ENCODE assay signal across 20 cellular contexts in the genomic region with DNA sequence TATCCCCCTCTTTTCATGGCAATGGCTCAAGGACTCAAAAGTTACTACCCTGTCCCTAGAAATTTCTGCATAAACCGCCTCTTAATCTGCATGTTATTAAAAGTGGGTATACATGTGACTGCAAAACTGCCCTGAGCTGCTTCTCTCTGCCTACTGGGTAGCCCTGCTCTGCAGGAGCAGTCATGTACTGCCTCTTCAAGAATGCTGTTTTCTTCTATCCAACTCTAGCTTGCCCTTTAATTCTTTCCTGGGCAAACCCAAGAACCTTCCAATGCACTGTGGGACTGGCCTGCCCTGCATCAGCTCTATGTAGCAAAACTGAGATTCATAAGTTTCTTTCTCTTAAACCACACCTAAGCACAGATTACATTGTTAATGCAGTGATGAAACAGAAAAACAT.
DNase-seq lines count a peak whose midpoint lies in the region; ATAC-seq, FAIRE-seq and TF ChIP-seq lines count a peak whose summit lies in the region.
"Had no signal": no experiment of that assay in that cellular context is flagged by ENCODE, and none has a peak within 500 bp of the region (broad histone marks: within the 10 kb centered on the region; RNA-seq: fewer than 3 reads in every experiment).

No MANE protein-coding gene starts in this region.

- H3K4me1 Mint-ChIP-seq in neural progenitor cell, result peaks cover 3% of the 10 kb centered on the region

- ATAC-seq in GM12878 (0 out of 3 replicates have a peak, but pooled peaks have one; percentile 16), HG03175 (IDR thresholded peaks at IDR 0.05; ENCODE audit: unreplicated experiment) (no peak), upper lobe of right lung (no peak), HG03108 (IDR thresholded peaks at IDR 0.05; ENCODE audit: unreplicated experiment) (no peak)
- ATAC-seq: A549; CD8-positive, alpha-beta T cell; HCT116; HepG2 had no signal

- H3K27ac ChIP-seq in SU-DHL-6 (ENCODE audit: low read depth, low read length), result no peak overlapping the region
- no peak overlapping the region for H3K27ac ChIP-seq in GM12878 (ENCODE audit: control insufficient read depth, insufficient read depth)
- H3K27ac ChIP-seq in neural progenitor cell, result no peak overlapping the region
- H3K27ac ChIP-seq in upper lobe of right lung, result no peak overlapping the region
- H3K27ac ChIP-seq: A549, C4-2B had no signal

- RAD21 ChIA-PET in GM12878 (lab: Charles Lee; ENCODE audit: unreplicated experiment), result no interaction called here

- H3K9ac ChIP-seq in SU-DHL-6 (ENCODE audit: low read length) (no peak overlapping the region), GM12878 (ENCODE audit: control insufficient read depth, insufficient read depth, low read length) (no peak overlapping the region), neural progenitor cell (no peak overlapping the region)

- intact Hi-C loops in GM12878 (cut with micrococcal nuclease; ENCODE audit: unreplicated experiment) (no loop called here), upper lobe of right lung (cut with DNase I) (no loop called here)

- H3K9me3 ChIP-seq in SU-DHL-6 (ENCODE audit: insufficient read depth, low read length), result no peaks in the 10 kb centered on the region
- no peaks in the 10 kb centered on the region for H3K9me3 ChIP-seq in GM12878 (replicated peaks; ENCODE audit: control insufficient read depth, insufficient read depth, low read length)
- no peaks in the 10 kb centered on the region for H3K9me3 ChIP-seq in neural progenitor cell (ENCODE audit: low read depth)
- H3K9me3 ChIP-seq in upper lobe of right lung, result no peaks in the 10 kb centered on the region
- H3K9me3 ChIP-seq: A549, BE2C had no signal

- CTCF ChIA-PET in GM12878 (lab: Yijun Ruan, JAX), result no interaction called here

- in situ Hi-C loops in GM12878 (cut with MboI), result no loop called here

- no peaks in the 10 kb centered on the region for H3K79me2 ChIP-seq in SU-DHL-6 (ENCODE audit: insufficient read depth, low read length)
- no peaks in the 10 kb centered on the region for H3K79me2 ChIP-seq in GM12878 (ENCODE audit: control insufficient read depth, insufficient read depth, low read length)
- H3K79me2 ChIP-seq in neural progenitor cell (ENCODE audit: low read depth), result no peaks in the 10 kb centered on the region

- H3K9me3 Mint-ChIP-seq in neural progenitor cell, result no peaks in the 10 kb centered on the region

- H3K4me1 ChIP-seq in GM12878 (ENCODE audit: control insufficient read depth, insufficient read depth, low read length) (no peaks in the 10 kb centered on the region), neural progenitor cell (no peaks in the 10 kb centered on the region), upper lobe of right lung (no peaks in the 10 kb centered on the region)
- H3K4me1 ChIP-seq: A549, BE2C had no signal

- SMC1A ChIA-PET in GM12878 (lab: Charles Lee; ENCODE audit: uncharacterized antibody, unreplicated experiment), result no interaction called here

- H3K27me3 Mint-ChIP-seq in neural progenitor cell (ENCODE audit: insufficient read depth, low read depth), result peaks cover 3% of the 10 kb centered on the region

- BruUV-seq in GM12878 (replicated peaks; lab: Mats Ljungman, UMichigan), result no TSS peak

- H3K4me2 ChIP-seq in SU-DHL-6 (ENCODE audit: low read depth, low read length, poor library complexity, severe bottlenecking) (no peak overlapping the region), GM12878 (ENCODE audit: control insufficient read depth, insufficient read depth) (no peak overlapping the region), neural progenitor cell (no peak overlapping the region)
- H3K4me2 ChIP-seq: A549 had no signal

- H3F3A ChIP-seq in SU-DHL-6 (ENCODE audit: insufficient read depth), result no peaks in the 10 kb centered on the region
- no peaks in the 10 kb centered on the region for H3F3A ChIP-seq in neural progenitor cell (ENCODE audit: low read depth)

- DNase-seq in GM12878 (ENCODE audit: low read depth, low spot score), result no peak
- no peak for DNase-seq in neural progenitor cell (ENCODE audit: low spot score)
- no peak for DNase-seq in upper lobe of right lung
- no peak for DNase-seq in activated CD8-positive, alpha-beta memory T cell treated with anti-CD3 and anti-CD28 coated beads, Interleukin-2, amount 50 U/mL, for 4 hours
- DNase-seq: BE2C; CD8-positive, alpha-beta T cell; COR-L47; DMS153; DMS79 treated with DMSO at 0.1 percent for 48 hours; EL had no signal

- no peak for TF ChIP-seq POLR2A in GM12878 (IDR thresholded peaks at IDR 0.05; ENCODE audit: low read depth, low read length)

- WGBS in GM12878 (ENCODE audit: insufficient coverage, insufficient replicate concordance, low lambda C conversion rate, missing lambda C conversion rate), result 5% methylated on average over 1 of the region's 1 CpG

- no peak for TF ChIP-seq RAD21 in GM12878 (IDR thresholded peaks at IDR 0.05; ENCODE audit: insufficient read depth, low read depth, low read length)

- H3K27ac Mint-ChIP-seq in neural progenitor cell, result no peak overlapping the region
- H3K27ac Mint-ChIP-seq: CD8-positive, alpha-beta T cell had no signal

- no peak overlapping the region for H3K4me3 Mint-ChIP-seq in neural progenitor cell
- H3K4me3 Mint-ChIP-seq: CD8-positive, alpha-beta T cell had no signal

- no peaks in the 10 kb centered on the region for H4K20me1 ChIP-seq in SU-DHL-6 (ENCODE audit: low read depth, low read length)
- H4K20me1 ChIP-seq in GM12878 (ENCODE audit: control insufficient read depth, insufficient read depth), result no peaks in the 10 kb centered on the region
- H4K20me1 ChIP-seq in neural progenitor cell (ENCODE audit: low read depth), result no peaks in the 10 kb centered on the region

- H3K9me2 ChIP-seq in SU-DHL-6 (replicated peaks; ENCODE audit: insufficient read depth, low read length), result no peaks in the 10 kb centered on the region

- TF ChIP-seq EP300 in GM12878 (IDR thresholded peaks at IDR 0.05; ENCODE audit: borderline replicate concordance in 1 of 2, control insufficient read depth in 1 of 2, low read depth in 2 of 2, low read length in 2 of 2), result no peak

- no peaks in the 10 kb centered on the region for H3K36me3 Mint-ChIP-seq in neural progenitor cell
- H3K36me3 Mint-ChIP-seq: CD8-positive, alpha-beta T cell had no signal

- peak overlapping the region; percentile 29 for H2AFZ ChIP-seq in SU-DHL-6 (ENCODE audit: low read depth, low read length, severe bottlenecking)
- no peak overlapping the region for H2AFZ ChIP-seq in GM12878 (ENCODE audit: control insufficient read depth, low read depth, low read length)
- H2AFZ ChIP-seq in neural progenitor cell (replicated peaks), result peak overlapping the region; percentile 21

- H3K36me3 ChIP-seq in SU-DHL-6 (ENCODE audit: low read length) (no peaks in the 10 kb centered on the region), GM12878 (ENCODE audit: control insufficient read depth in 2 of 2, insufficient read depth in 2 of 2, low read length in 1 of 2) (no peaks in the 10 kb centered on the region), neural progenitor cell (no peaks in the 10 kb centered on the region), upper lobe of right lung (no peaks in the 10 kb centered on the region)
- H3K36me3 ChIP-seq: BE2C had no signal

- FAIRE-seq in GM12878 (lab: Jason Lieb, UNC), result no peak
- FAIRE-seq: A549, D721Med, GM12892, HepG2, HTR-8/SVneo had no signal

- no peaks in the 10 kb centered on the region for H3K27me3 ChIP-seq in SU-DHL-6 (ENCODE audit: low read length)
- H3K27me3 ChIP-seq in GM12878 (replicated peaks in 1 of 2; ENCODE audit: control insufficient read depth in 2 of 2, insufficient read depth in 2 of 2, low read length in 1 of 2), result no peaks in the 10 kb centered on the region
- H3K27me3 ChIP-seq in neural progenitor cell, result no peaks in the 10 kb centered on the region
- H3K27me3 ChIP-seq in upper lobe of right lung, result no peaks in the 10 kb centered on the region
- H3K27me3 ChIP-seq: BE2C had no signal

- TF ChIP-seq CTCF in SU-DHL-6 (IDR thresholded peaks at IDR 0.05; ENCODE audit: insufficient read depth, low read length, poor library complexity, severe bottlenecking) (no peak), GM12878 (IDR thresholded peaks at IDR 0.05 in 2 of 3, conservative IDR thresholded peaks at IDR 0.05 in 1 of 3; ENCODE audit: control insufficient read depth in 2 of 3, extremely low read depth in 1 of 3, insufficient read depth in 1 of 3, low read depth in 3 of 3, low read length in 3 of 3) (no peak), neural progenitor cell (IDR thresholded peaks at IDR 0.05) (no peak), upper lobe of right lung (IDR thresholded peaks at IDR 0.05) (no peak)

- POLR2A ChIA-PET in GM12878 (lab: Charles Lee), result no interaction called here

- H3K4me3 ChIP-seq in SU-DHL-6 (ENCODE audit: insufficient read depth, low read length, poor library complexity, severe bottlenecking) (no peak overlapping the region), GM12878 (no peak overlapping the region), neural progenitor cell (no peak overlapping the region), upper lobe of right lung (no peak overlapping the region)
- H3K4me3 ChIP-seq: A549 had no signal

TF ChIP-seq in GM12878, 131 proteins besides CTCF, POLR2A, EP300 and RAD21 (continues in another document):
- TF ChIP-seq NFXL1 (IDR thresholded peaks at IDR 0.05; ENCODE audit: borderline replicate concordance) (no peak), NR2C2 (IDR thresholded peaks at IDR 0.05; ENCODE audit: borderline replicate concordance, control insufficient read depth, insufficient read length, low read depth) (no peak), ZBED1 (IDR thresholded peaks at IDR 0.05; ENCODE audit: borderline replicate concordance) (no peak), EGR1 (IDR thresholded peaks at IDR 0.05; ENCODE audit: borderline replicate concordance in 1 of 2, low read depth in 2 of 2, low read length in 2 of 2) (no peak), CBX5 (IDR thresholded peaks at IDR 0.05; ENCODE audit: low read depth) (no peak), BMI1 (IDR thresholded peaks at IDR 0.05; ENCODE audit: borderline replicate concordance) (no peak)
